Comparison of ENCODE assay signal across 28 cellular contexts in the genomic region with DNA sequence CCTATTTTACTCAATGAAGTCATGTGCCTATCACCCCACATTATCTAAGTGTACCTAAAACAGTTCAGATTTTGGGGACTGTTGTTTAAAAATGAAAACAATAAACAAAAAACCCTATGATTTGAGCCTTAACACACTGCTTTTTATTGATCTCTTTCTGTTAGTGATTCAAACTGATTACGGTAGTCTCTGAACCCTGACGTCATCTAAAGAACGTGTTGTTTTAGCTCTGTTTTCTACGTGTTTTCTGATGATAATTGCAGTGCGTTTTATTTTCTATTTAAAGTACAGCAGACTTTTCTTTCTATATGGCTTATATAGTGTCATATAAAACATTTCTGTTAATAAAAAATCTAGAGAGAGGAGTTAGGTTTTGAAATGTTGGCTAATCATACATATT.
"Had no signal": no experiment of that assay in that cellular context is flagged by ENCODE, and none has a peak within 500 bp of the region (broad histone marks: within the 10 kb centered on the region; RNA-seq: fewer than 3 reads in every experiment).

No MANE protein-coding gene starts in this region.

- H3K27me3 Mint-ChIP-seq: dendritic cell treated with granulocyte-macrophage colony-stimulating factor and Interleukin-4, amounts not matched to agents 40 ng/mL and 50 ng/mL, for 4 days; effector memory CD8-positive, alpha-beta T cell had no signal

- DNase-seq: colonic mucosa; cortex of kidney; dermis blood vessel endothelial cell; dorsolateral prefrontal cortex; effector CD4-positive, alpha-beta T cell; effector CD8-positive, alpha-beta T cell; effector memory CD4-positive, alpha-beta T cell; effector memory CD8-positive, alpha-beta T cell; endodermal cell; erythroblast; esophagus squamous epithelium; foreskin fibroblast; foreskin keratinocyte; foreskin melanocyte; gastrocnemius medialis; glutamatergic neuron; head of caudate nucleus; heart left ventricle; heart right ventricle had no signal

- H3K27ac Mint-ChIP-seq: dendritic cell treated with granulocyte-macrophage colony-stimulating factor and Interleukin-4, amounts not matched to agents 40 ng/mL and 50 ng/mL, for 4 days; effector memory CD8-positive, alpha-beta T cell; endodermal cell had no signal

- H3K9me3 ChIP-seq: colonic mucosa, esophagus muscularis mucosa, esophagus squamous epithelium, gastrocnemius medialis, gastroesophageal sphincter, heart left ventricle, heart right ventricle had no signal

- ATAC-seq: effector memory CD8-positive, alpha-beta T cell; esophagus mucosa; foreskin keratinocyte; gastrocnemius medialis; gastroesophageal sphincter; heart left ventricle; heart right ventricle had no signal

- H3K36me3 ChIP-seq: colonic mucosa, esophagus muscularis mucosa, esophagus squamous epithelium, gastrocnemius medialis, gastroesophageal sphincter, heart right ventricle had no signal

- H3K4me1 Mint-ChIP-seq: endodermal cell had no signal

- H3K9me3 Mint-ChIP-seq: dendritic cell treated with granulocyte-macrophage colony-stimulating factor and Interleukin-4, amounts not matched to agents 40 ng/mL and 50 ng/mL, for 4 days; effector memory CD8-positive, alpha-beta T cell; endodermal cell had no signal

- H3K4me3 ChIP-seq: colonic mucosa, coronary artery, dorsolateral prefrontal cortex, esophagus muscularis mucosa, esophagus squamous epithelium, gastrocnemius medialis, gastroesophageal sphincter, heart left ventricle, heart right ventricle had no signal

- H3K4me1 ChIP-seq: colonic mucosa, esophagus muscularis mucosa, esophagus squamous epithelium, foreskin keratinocyte, gastrocnemius medialis, gastroesophageal sphincter, heart right ventricle had no signal

- FAIRE-seq: colon, endothelial cell of umbilical vein, frontal cortex had no signal

- H3K27ac ChIP-seq: colonic mucosa, coronary artery, dorsolateral prefrontal cortex, epithelial cell of prostate, esophagus muscularis mucosa, esophagus squamous epithelium, foreskin keratinocyte, gastrocnemius medialis, gastroesophageal sphincter, heart left ventricle, heart right ventricle had no signal

- H3K27me3 ChIP-seq: colonic mucosa, dorsolateral prefrontal cortex, esophagus muscularis mucosa, esophagus squamous epithelium, foreskin keratinocyte, gastrocnemius medialis, gastroesophageal sphincter, heart left ventricle, heart right ventricle had no signal

- H3K4me3 Mint-ChIP-seq: dendritic cell treated with granulocyte-macrophage colony-stimulating factor and Interleukin-4, amounts not matched to agents 40 ng/mL and 50 ng/mL, for 4 days; effector memory CD8-positive, alpha-beta T cell; endodermal cell had no signal
